ENCODE assay signal across 1 cellular context in the genomic region with DNA sequence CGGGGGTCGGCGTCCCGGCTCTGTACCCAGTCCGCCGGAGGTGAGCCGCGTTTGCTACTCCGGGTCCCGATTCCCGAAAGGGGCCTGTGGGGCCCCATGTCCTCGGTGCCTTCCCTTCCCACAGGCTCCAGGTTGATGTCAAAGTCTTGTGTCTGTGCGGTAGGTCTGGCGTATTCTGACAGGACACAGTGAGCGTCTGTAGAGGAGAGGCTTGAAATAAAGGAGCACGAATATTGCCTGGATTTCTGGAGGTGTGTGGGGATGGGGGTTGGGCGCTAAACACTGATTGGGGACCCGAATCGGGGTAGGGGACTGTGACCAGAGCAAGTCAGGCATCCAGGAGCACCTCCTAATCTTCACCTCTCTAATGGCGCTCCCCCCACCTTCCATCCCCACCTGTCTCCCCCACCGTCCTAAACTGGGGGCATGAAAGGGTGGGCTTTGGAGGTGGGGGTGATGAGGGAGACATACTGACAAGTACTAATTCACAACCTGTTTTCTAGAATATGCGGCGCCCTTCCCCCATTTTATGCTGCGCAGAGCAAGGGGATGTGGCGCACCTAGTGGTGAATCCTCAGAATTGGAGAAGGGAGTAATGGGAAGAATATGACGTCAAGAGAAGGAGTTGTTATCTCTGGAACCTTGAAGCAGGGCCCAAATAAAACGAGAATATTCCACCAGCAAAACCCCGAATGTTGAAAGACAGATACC.
TF ChIP-seq lines count a peak whose summit lies in the region.

No MANE protein-coding gene starts in this region.

TF ChIP-seq in K562, 482 proteins besides CTCF, POLR2A, EP300 and RAD21 (continued from another document):
- TF ChIP-seq, protein P1, sequence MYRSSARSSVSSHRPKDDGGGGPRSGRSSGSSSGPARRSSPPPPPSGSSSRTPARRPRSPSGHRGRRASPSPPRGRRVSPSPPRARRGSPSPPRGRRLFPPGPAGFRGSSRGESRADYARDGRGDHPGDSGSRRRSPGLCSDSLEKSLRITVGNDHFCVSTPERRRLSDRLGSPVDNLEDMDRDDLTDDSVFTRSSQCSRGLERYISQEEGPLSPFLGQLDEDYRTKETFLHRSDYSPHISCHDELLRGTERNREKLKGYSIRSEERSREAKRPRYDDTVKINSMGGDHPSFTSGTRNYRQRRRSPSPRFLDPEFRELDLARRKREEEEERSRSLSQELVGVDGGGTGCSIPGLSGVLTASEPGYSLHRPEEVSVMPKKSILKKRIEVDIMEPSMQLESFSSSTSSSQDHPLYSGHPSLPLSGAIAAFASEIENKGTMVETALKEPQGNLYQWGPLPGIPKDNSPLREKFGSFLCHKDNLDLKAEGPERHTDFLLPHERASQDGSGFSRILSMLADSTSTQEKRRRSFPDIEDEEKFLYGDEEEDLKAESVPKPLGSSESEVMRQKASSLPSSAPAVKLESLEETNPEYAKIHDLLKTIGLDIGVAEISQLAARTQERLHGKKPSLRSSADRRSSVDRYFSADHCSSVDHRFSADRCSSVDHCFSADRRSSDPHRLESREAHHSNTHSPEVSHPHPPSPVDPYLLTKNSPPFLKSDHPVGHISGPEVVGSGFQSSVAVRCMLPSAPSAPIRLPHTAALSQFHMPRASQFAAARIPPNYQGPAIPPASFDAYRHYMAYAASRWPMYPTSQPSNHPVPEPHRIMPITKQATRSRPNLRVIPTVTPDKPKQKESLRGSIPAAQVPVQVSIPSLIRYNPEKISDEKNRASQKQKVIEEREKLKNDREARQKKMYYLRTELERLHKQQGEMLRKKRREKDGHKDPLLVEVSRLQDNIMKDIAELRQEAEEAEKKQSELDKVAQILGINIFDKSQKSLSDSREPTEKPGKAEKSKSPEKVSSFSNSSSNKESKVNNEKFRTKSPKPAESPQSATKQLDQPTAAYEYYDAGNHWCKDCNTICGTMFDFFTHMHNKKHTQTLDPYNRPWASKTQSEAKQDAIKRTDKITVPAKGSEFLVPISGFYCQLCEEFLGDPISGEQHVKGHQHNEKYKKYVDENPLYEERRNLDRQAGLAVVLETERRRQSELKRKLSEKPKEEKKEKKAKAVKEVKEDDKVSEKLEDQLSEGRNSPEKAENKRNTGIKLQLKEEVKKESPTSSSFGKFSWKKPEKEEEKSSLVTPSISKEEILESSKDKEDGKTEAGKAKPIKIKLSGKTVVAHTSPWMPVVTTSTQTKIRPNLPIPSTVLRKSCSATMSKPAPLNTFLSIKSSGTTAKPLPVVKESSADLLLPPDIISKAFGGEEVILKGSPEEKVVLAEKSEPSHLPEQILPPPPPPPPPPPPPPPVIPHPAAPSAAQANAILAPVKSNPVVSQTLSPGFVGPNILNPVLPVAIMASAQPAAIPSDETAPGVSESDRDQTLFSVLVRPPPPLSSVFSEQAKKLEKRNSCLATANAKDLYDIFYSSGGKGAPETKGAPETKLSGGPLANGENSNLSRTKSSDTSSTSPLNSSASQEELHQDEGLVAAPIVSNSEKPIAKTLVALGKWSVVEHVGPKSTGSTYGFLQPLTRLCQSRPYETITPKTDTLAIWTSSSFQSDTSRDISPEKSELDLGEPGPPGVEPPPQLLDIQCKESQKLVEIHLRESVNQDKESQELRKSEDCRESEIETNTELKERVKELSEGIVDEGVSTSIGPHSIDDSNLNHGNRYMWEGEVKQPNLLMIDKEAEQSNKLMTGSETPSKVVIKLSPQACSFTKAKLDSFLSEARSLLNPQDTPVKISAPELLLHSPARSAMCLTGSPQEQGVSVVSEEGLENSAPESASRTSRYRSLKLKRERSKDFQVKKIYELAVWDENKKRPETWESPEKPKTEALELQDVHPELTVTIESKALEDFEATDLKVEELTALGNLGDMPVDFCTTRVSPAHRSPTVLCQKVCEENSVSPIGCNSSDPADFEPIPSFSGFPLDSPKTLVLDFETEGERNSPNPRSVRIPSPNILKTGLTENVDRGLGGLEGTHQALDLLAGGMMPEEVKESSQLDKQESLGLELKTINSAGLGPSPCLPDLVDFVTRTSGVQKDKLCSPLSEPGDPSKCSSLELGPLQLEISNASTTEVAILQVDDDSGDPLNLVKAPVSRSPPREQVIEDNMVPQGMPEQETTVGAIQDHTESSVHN (IDR thresholded peaks at IDR 0.05; ENCODE audit: borderline replicate concordance in 1 of 2, low read depth in 1 of 2) = no peak
- TF ChIP-seq, protein P2, sequence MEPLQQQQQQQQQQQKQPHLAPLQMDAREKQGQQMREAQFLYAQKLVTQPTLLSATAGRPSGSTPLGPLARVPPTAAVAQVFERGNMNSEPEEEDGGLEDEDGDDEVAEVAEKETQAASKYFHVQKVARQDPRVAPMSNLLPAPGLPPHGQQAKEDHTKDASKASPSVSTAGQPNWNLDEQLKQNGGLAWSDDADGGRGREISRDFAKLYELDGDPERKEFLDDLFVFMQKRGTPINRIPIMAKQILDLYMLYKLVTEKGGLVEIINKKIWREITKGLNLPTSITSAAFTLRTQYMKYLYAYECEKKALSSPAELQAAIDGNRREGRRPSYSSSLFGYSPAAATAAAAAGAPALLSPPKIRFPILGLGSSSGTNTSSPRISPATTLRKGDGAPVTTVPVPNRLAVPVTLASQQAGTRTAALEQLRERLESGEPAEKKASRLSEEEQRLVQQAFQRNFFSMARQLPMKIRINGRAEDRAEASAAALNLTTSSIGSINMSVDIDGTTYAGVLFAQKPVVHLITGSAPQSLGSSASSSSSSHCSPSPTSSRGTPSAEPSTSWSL (CRISPR knock-in tag; IDR thresholded peaks at IDR 0.05; ENCODE audit: borderline replicate concordance) = no peak
- no peak for TF ChIP-seq MTF1 (CRISPR knock-in tag; IDR thresholded peaks at IDR 0.05; ENCODE audit: borderline replicate concordance)
- TF ChIP-seq, protein P3, sequence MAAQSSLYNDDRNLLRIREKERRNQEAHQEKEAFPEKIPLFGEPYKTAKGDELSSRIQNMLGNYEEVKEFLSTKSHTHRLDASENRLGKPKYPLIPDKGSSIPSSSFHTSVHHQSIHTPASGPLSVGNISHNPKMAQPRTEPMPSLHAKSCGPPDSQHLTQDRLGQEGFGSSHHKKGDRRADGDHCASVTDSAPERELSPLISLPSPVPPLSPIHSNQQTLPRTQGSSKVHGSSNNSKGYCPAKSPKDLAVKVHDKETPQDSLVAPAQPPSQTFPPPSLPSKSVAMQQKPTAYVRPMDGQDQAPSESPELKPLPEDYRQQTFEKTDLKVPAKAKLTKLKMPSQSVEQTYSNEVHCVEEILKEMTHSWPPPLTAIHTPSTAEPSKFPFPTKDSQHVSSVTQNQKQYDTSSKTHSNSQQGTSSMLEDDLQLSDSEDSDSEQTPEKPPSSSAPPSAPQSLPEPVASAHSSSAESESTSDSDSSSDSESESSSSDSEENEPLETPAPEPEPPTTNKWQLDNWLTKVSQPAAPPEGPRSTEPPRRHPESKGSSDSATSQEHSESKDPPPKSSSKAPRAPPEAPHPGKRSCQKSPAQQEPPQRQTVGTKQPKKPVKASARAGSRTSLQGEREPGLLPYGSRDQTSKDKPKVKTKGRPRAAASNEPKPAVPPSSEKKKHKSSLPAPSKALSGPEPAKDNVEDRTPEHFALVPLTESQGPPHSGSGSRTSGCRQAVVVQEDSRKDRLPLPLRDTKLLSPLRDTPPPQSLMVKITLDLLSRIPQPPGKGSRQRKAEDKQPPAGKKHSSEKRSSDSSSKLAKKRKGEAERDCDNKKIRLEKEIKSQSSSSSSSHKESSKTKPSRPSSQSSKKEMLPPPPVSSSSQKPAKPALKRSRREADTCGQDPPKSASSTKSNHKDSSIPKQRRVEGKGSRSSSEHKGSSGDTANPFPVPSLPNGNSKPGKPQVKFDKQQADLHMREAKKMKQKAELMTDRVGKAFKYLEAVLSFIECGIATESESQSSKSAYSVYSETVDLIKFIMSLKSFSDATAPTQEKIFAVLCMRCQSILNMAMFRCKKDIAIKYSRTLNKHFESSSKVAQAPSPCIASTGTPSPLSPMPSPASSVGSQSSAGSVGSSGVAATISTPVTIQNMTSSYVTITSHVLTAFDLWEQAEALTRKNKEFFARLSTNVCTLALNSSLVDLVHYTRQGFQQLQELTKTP (IDR thresholded peaks at IDR 0.05; ENCODE audit: low read depth in 1 of 2, partially characterized antibody in 2 of 2) = no peak
- TF ChIP-seq, protein P4, sequence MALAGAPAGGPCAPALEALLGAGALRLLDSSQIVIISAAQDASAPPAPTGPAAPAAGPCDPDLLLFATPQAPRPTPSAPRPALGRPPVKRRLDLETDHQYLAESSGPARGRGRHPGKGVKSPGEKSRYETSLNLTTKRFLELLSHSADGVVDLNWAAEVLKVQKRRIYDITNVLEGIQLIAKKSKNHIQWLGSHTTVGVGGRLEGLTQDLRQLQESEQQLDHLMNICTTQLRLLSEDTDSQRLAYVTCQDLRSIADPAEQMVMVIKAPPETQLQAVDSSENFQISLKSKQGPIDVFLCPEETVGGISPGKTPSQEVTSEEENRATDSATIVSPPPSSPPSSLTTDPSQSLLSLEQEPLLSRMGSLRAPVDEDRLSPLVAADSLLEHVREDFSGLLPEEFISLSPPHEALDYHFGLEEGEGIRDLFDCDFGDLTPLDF (CRISPR knock-in tag; IDR thresholded peaks at IDR 0.05) = no peak
- TF ChIP-seq PTBP1 (IDR thresholded peaks at IDR 0.05; ENCODE audit: low read depth, low read length) = no peak
- TF ChIP-seq RUNX1 (IDR thresholded peaks at IDR 0.05; ENCODE audit: low read depth) = no peak
- no peak for TF ChIP-seq BRD9 (IDR thresholded peaks at IDR 0.05; ENCODE audit: low read depth, partially characterized antibody)
- TF ChIP-seq ATF7 (IDR thresholded peaks at IDR 0.05) = peak; percentile 83; the same call in 1 of the 2 replicates
- peak; percentile 5; the same call in 1 of the 2 replicates for TF ChIP-seq RBFOX2 (IDR thresholded peaks at IDR 0.05; ENCODE audit: low read depth, low read length)
- no peak for TF ChIP-seq RFX7 (CRISPR knock-in tag; IDR thresholded peaks at IDR 0.05)
- TF ChIP-seq JUND (IDR thresholded peaks at IDR 0.05; ENCODE audit: borderline replicate concordance, low read depth, low read length) = 0 out of 2 replicates have a peak, but pooled peaks have one; percentile 38
- TF ChIP-seq JUND (tag; IDR thresholded peaks at IDR 0.05; ENCODE audit: borderline replicate concordance, low read depth, low read length) = no peak
- peak; percentile 73 for TF ChIP-seq CREM (IDR thresholded peaks at IDR 0.05; ENCODE audit: low read depth)
- no peak for TF ChIP-seq POLR3A (IDR thresholded peaks at IDR 0.05; ENCODE audit: borderline replicate concordance, extremely low read depth, insufficient read depth, insufficient read length)
- TF ChIP-seq FOXA1 (IDR thresholded peaks at IDR 0.05; ENCODE audit: borderline replicate concordance) = no peak
- no peak for TF ChIP-seq HDAC3 (IDR thresholded peaks at IDR 0.05; ENCODE audit: borderline replicate concordance, partially characterized antibody)
- no peak for TF ChIP-seq CREB1 (IDR thresholded peaks at IDR 0.05)
- peak; percentile 38; the same call in 1 of the 2 replicates for TF ChIP-seq CREB1 (CRISPR knock-in tag; IDR thresholded peaks at IDR 0.05)
- TF ChIP-seq CBFA2T2 (conservative IDR thresholded peaks at IDR 0.05) = no peak
- TF ChIP-seq RCOR1 (IDR thresholded peaks at IDR 0.05; ENCODE audit: borderline replicate concordance in 1 of 2, low read depth in 2 of 2, low read length in 2 of 2) = peak in 1 of 2 experiments; percentile 32; a peak in 1 of 4 replicates
- TF ChIP-seq L3MBTL2 (IDR thresholded peaks at IDR 0.05) = no peak
- TF ChIP-seq YY1 (IDR thresholded peaks at IDR 0.05; ENCODE audit: borderline replicate concordance in 1 of 3, control insufficient read depth in 1 of 3, extremely low read depth in 1 of 3, insufficient read depth in 3 of 3, insufficient read length in 1 of 3, insufficient replicate concordance in 2 of 3, low read depth in 1 of 3, low read length in 2 of 3) = peak in 1 of 3 experiments; percentile 27
- no peak for TF ChIP-seq MEF2A (IDR thresholded peaks at IDR 0.05; ENCODE audit: control insufficient read depth, low read depth, low read length)
- TF ChIP-seq, protein P5, sequence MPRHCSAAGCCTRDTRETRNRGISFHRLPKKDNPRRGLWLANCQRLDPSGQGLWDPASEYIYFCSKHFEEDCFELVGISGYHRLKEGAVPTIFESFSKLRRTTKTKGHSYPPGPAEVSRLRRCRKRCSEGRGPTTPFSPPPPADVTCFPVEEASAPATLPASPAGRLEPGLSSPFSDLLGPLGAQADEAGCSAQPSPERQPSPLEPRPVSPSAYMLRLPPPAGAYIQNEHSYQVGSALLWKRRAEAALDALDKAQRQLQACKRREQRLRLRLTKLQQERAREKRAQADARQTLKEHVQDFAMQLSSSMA (CRISPR knock-in tag; IDR thresholded peaks at IDR 0.05) = no peak
- TF ChIP-seq MAFK (IDR thresholded peaks at IDR 0.05; ENCODE audit: low read length) = no peak
- TF ChIP-seq MYNN (IDR thresholded peaks at IDR 0.05) = no peak
- no peak for TF ChIP-seq MYNN (CRISPR knock-in tag; IDR thresholded peaks at IDR 0.05)
- TF ChIP-seq SREBF1 (IDR thresholded peaks at IDR 0.05; ENCODE audit: borderline replicate concordance, low read depth, low read length) = no peak
- TF ChIP-seq ZBTB17 (CRISPR knock-in tag; IDR thresholded peaks at IDR 0.05) = no peak
- TF ChIP-seq ZNF24 (IDR thresholded peaks at IDR 0.05) = no peak
- 0 out of 3 replicates have a peak, but pooled peaks of 1 of the 2 experiments have one; percentile 21 for TF ChIP-seq CBX3 (IDR thresholded peaks at IDR 0.05; ENCODE audit: borderline replicate concordance in 1 of 2, low read length in 2 of 2)
- no peak for TF ChIP-seq E2F3 (CRISPR knock-in tag; IDR thresholded peaks at IDR 0.05)
- no peak for TF ChIP-seq CBFA2T3 (IDR thresholded peaks at IDR 0.05)
- TF ChIP-seq CBX1 (IDR thresholded peaks at IDR 0.05; ENCODE audit: low read depth) = no peak
- no peak for TF ChIP-seq KLF1 (tag; IDR thresholded peaks at IDR 0.05)
- no peak for TF ChIP-seq MTA2 (IDR thresholded peaks at IDR 0.05; ENCODE audit: low read depth)
- TF ChIP-seq NRF1 (conservative IDR thresholded peaks at IDR 0.05 in 1 of 2, IDR thresholded peaks at IDR 0.05 in 1 of 2) = peak; percentile 38 to 51
